In genomic region chr14:73850940-73851339, GRCh38 we compare ENCODE assay signal across 8 cellular contexts. TPM values are rescaled to one million over a fixed set of nuclear protein-coding genes. Genes with fewer than 3 reads are reported as not detected.
A peak's percentile ranks its signal among the peaks of the same experiment; 100 is the strongest.
DNase-seq lines count a peak whose midpoint lies in the region; ATAC-seq and TF ChIP-seq lines count a peak whose summit lies in the region.

No MANE protein-coding gene starts in this region.

- H2BK120ac ChIP-seq in mesenchymal stem cell (ENCODE audit: low read depth, low read length): no peak overlapping the region

- ATAC-seq in aorta (ENCODE audit: low FRiP score) (no peak), HG03565 (IDR thresholded peaks at IDR 0.05; ENCODE audit: unreplicated experiment) (no peak)

- H4K8ac ChIP-seq in mesenchymal stem cell (ENCODE audit: low read length): no peak overlapping the region

- H4K20me1 ChIP-seq in MM.1S (ENCODE audit: insufficient read depth, low read length): no peaks in the 10 kb centered on the region

- peaks cover 0 to 8% (median 0%) of the 10 kb centered on the region in 3 donors for H3K36me3 Mint-ChIP-seq in CD8-positive, alpha-beta memory T cell

- WGBS in mesenchymal stem cell: 40% methylated on average over 2 of the region's 3 CpGs
- 33 to 41% methylated on average over 3 of the region's 3 CpGs for WGBS in aorta, 2 donors

- H3K9me3 Mint-ChIP-seq in CD8-positive, alpha-beta memory T cell: no peaks in the 10 kb centered on the region

- peak overlapping the region in 1 of 2 experiments; percentile 10 for H2BK12ac ChIP-seq in mesenchymal stem cell (ENCODE audit: low read length in 2 of 2)

- H3K18ac ChIP-seq in mesenchymal stem cell (ENCODE audit: low read depth in 1 of 2, low read length in 2 of 2): peak overlapping the region in 1 of 2 experiments; percentile 40

- POLR2A ChIA-PET in CD8-positive, alpha-beta memory T cell (lab: Charles Lee): interaction anchor here (0.5 to 1.3 kb wide), 3 partner anchors 28 to 272 kb away, joined by 3 to 5 read pairs (median 4); no protein-coding TSS in a partner anchor

- no peaks in the 10 kb centered on the region for H3K9me3 ChIP-seq in CD8-positive, alpha-beta memory T cell (ENCODE audit: low read length)
- H3K9me3 ChIP-seq in MM.1S (replicated peaks; ENCODE audit: insufficient read depth, low read length) (no peaks in the 10 kb centered on the region), mesenchymal stem cell (ENCODE audit: control insufficient read depth, low read length) (no peaks in the 10 kb centered on the region), aorta (ENCODE audit: control insufficient read depth, low read length) (no peaks in the 10 kb centered on the region)

- peaks cover 11% of the 10 kb centered on the region for H3K4me1 ChIP-seq in CD8-positive, alpha-beta memory T cell (ENCODE audit: insufficient read depth, low read length)
- H3K4me1 ChIP-seq in MM.1S (ENCODE audit: low read length): no peaks in the 10 kb centered on the region
- H3K4me1 ChIP-seq in mesenchymal stem cell (ENCODE audit: control insufficient read depth, insufficient read depth, low read depth, low read length): peaks cover 10% of the 10 kb centered on the region
- no peaks in the 10 kb centered on the region for H3K4me1 ChIP-seq in aorta (ENCODE audit: control insufficient read depth in 1 of 2, insufficient read depth in 2 of 2, low read length in 2 of 2)

- peak overlapping the region; percentile 89 to 98 (median 94) for H3K4me3 Mint-ChIP-seq in CD8-positive, alpha-beta memory T cell

- TF ChIP-seq CTCF in MM.1S (IDR thresholded peaks at IDR 0.05; ENCODE audit: low read length) (no peak), cardiac fibroblast (IDR thresholded peaks at IDR 0.05; ENCODE audit: low read depth, low read length) (no peak)

- H3K27me3 Mint-ChIP-seq in CD8-positive, alpha-beta memory T cell: no peaks in the 10 kb centered on the region

- H3K27me3 ChIP-seq in CD8-positive, alpha-beta memory T cell (ENCODE audit: insufficient read depth, low read length, poor library complexity, severe bottlenecking): no peaks in the 10 kb centered on the region
- H3K27me3 ChIP-seq in MM.1S (replicated peaks; ENCODE audit: insufficient read depth, low read length) (no peaks in the 10 kb centered on the region), mesenchymal stem cell (ENCODE audit: control insufficient read depth in 1 of 2, insufficient read depth in 1 of 2, low read length in 2 of 2) (no peaks in the 10 kb centered on the region), aorta (ENCODE audit: control insufficient read depth in 1 of 2, insufficient read depth in 2 of 2, low read length in 1 of 2) (no peaks in the 10 kb centered on the region)

- CTCF ChIA-PET in CD8-positive, alpha-beta memory T cell (lab: Charles Lee): interaction anchor here (1.8 to 2.0 kb wide), 3 partner anchors 79 to 123 kb away, joined by 5 to 11 read pairs (median 8); a partner anchor contains a TSS

- H3K14ac ChIP-seq in mesenchymal stem cell (ENCODE audit: low read length in 2 of 2): no peak overlapping the region

- H3K79me1 ChIP-seq in mesenchymal stem cell (replicated peaks; ENCODE audit: low read length, poor library complexity, severe bottlenecking): no peaks in the 10 kb centered on the region

- H3K9me2 ChIP-seq in MM.1S (replicated peaks; ENCODE audit: insufficient read depth, low read length): no peaks in the 10 kb centered on the region

- H2BK15ac ChIP-seq in mesenchymal stem cell (ENCODE audit: low read depth, poor library complexity, severe bottlenecking): no peak overlapping the region

- peak overlapping the region; percentile 90 for H2BK5ac ChIP-seq in mesenchymal stem cell (ENCODE audit: low read depth, low read length, poor library complexity, severe bottlenecking)

- peak overlapping the region; percentile 85 for H3K4me3 ChIP-seq in CD8-positive, alpha-beta memory T cell (ENCODE audit: low read length)
- no peak overlapping the region for H3K4me3 ChIP-seq in MM.1S (ENCODE audit: low read length)
- peak overlapping the region; percentile 34 to 59 for H3K4me3 ChIP-seq in cardiac fibroblast (replicated peaks in 1 of 2; ENCODE audit: low read depth in 2 of 2, low read length in 2 of 2)
- H3K4me3 ChIP-seq in mesenchymal stem cell (ENCODE audit: insufficient read depth in 1 of 2, low read depth in 1 of 2, low read length in 2 of 2): peak overlapping the region in 1 of 2 experiments; percentile 80
- peak overlapping the region; percentile 44 to 50 for H3K4me3 ChIP-seq in aorta (ENCODE audit: low read length in 2 of 2)

- H3K9ac ChIP-seq in MM.1S (ENCODE audit: low read length) (no peak overlapping the region), mesenchymal stem cell (ENCODE audit: low read length) (peak overlapping the region; percentile 97)

- no peaks in the 10 kb centered on the region for H3K79me2 ChIP-seq in MM.1S (ENCODE audit: low read length)

- H4K91ac ChIP-seq in mesenchymal stem cell (ENCODE audit: low read length): no peak overlapping the region

- no peaks in the 10 kb centered on the region for H3F3A ChIP-seq in MM.1S (ENCODE audit: insufficient read depth, low read length)

- peak overlapping the region; percentile 24 to 82 for H3K4ac ChIP-seq in mesenchymal stem cell (ENCODE audit: low read depth in 1 of 2, low read length in 2 of 2)

- peak overlapping the region; percentile 85 for H3K27ac ChIP-seq in CD8-positive, alpha-beta memory T cell (ENCODE audit: low read depth, low read length)
- H3K27ac ChIP-seq in MM.1S (ENCODE audit: low read length) (no peak overlapping the region), mesenchymal stem cell (ENCODE audit: low read length, poor library complexity, severe bottlenecking) (peak overlapping the region; percentile 98), aorta (ENCODE audit: low read depth in 1 of 2, low read length in 2 of 2) (peak overlapping the region; percentile 59 to 70)

- no peaks in the 10 kb centered on the region for H3K36me3 ChIP-seq in CD8-positive, alpha-beta memory T cell (ENCODE audit: insufficient read depth, low read length)
- H3K36me3 ChIP-seq in MM.1S (replicated peaks; ENCODE audit: insufficient read depth, low read length) (no peaks in the 10 kb centered on the region), mesenchymal stem cell (ENCODE audit: control insufficient read depth in 1 of 2, insufficient read depth in 2 of 2, low read depth in 1 of 2, low read length in 2 of 2) (peaks cover 0 to 7% of the 10 kb centered on the region in 2 experiments), aorta (ENCODE audit: control insufficient read depth in 1 of 2, insufficient read depth in 2 of 2, low read length in 1 of 2) (no peaks in the 10 kb centered on the region)

- H3K4me2 ChIP-seq in MM.1S (ENCODE audit: low read depth, low read length) (peak overlapping the region; percentile 69; the same call in 1 of the 2 replicates), mesenchymal stem cell (ENCODE audit: low read length, poor library complexity, severe bottlenecking) (peak overlapping the region; percentile 59)

- intact Hi-C loops in aorta (cut with DNase I): loop anchor here in 1 of 2 donors (5.0 kb wide), 1 partner anchor 36 kb away; the partner anchor contains the start of gene ZNF410

- H2AFZ ChIP-seq in MM.1S (ENCODE audit: low read length): peak overlapping the region; percentile 87
- no peak overlapping the region for H2AFZ ChIP-seq in mesenchymal stem cell (ENCODE audit: low read depth, low read length)

- H3K4me1 Mint-ChIP-seq in CD8-positive, alpha-beta memory T cell: peaks cover 16 to 24% (median 22%) of the 10 kb centered on the region in 3 donors

- no peak overlapping the region for H3K23ac ChIP-seq in mesenchymal stem cell (ENCODE audit: low read length in 2 of 2)

- H2AK5ac ChIP-seq in mesenchymal stem cell (ENCODE audit: low read length, severe bottlenecking): peak overlapping the region; percentile 90

- peak overlapping the region; percentile 7 to 99 (median 96) for H3K27ac Mint-ChIP-seq in CD8-positive, alpha-beta memory T cell

- DNase-seq in CD8-positive, alpha-beta memory T cell: no peak
- DNase-seq in MM.1S: no peak
- DNase-seq in cardiac fibroblast (ENCODE audit: low read depth in 2 of 2): peak; percentile 14 to 15
- peak; percentile 19 for DNase-seq in mesenchymal stem cell
- DNase-seq in aorta: no peak
- no peak for DNase-seq in T1000 (lab: John Stamatoyannopoulos, UW)
- DNase-seq in DMS79 (lab: John Stamatoyannopoulos, UW): no peak

RNA-seq across cellular contexts. Expression of gene PTGR2, which starts 0.7 kb away (rescaled TPM):
- 1 to 10 TPM; 3.3 to 4.2 TPM for total RNA-seq in CD8-positive, alpha-beta memory T cell
- polyA plus RNA-seq in CD8-positive, alpha-beta memory T cell: 3.0 TPM
- 4.0 TPM for polyA plus RNA-seq in mesenchymal stem cell (2013, experiment 1 of 2)
- 3.8 TPM for polyA plus RNA-seq in mesenchymal stem cell (2013, experiment 2 of 2)
- 1 to 10 TPM; 5.1 to 8.7 TPM for total RNA-seq in aorta
- 1 to 10 TPM; 3.3 to 5.8 TPM for polyA plus RNA-seq in aorta

RNA-seq across cellular contexts. Expression of gene ZNF410, which starts 35.7 kb away (rescaled TPM):
- total RNA-seq in CD8-positive, alpha-beta memory T cell: 10 to 100 TPM; 65.2 to 72.4 TPM
- polyA plus RNA-seq in CD8-positive, alpha-beta memory T cell: 76.4 TPM
- polyA plus RNA-seq in mesenchymal stem cell (2013, experiment 1 of 2): 19.6 TPM
- 20.9 TPM for polyA plus RNA-seq in mesenchymal stem cell (2013, experiment 2 of 2)
- 10 to 100 TPM; 42.9 to 45.7 TPM for total RNA-seq in aorta
- 10 to 100 TPM; 30.1 to 30.4 TPM for polyA plus RNA-seq in aorta

Comparison
In these comparisons a context has a peak if more than half of its experiments do, and no peak if none do; other contexts are left out.
1. DNase-seq: peak in cardiac fibroblast (2 of 2) and mesenchymal stem cell (single experiment); none in CD8-positive, alpha-beta memory T cell (0 of 5), MM.1S (single experiment), aorta (0 of 2), T1000 (single experiment) and DMS79 (single experiment).